Comparison of ENCODE assay signal across 14 cellular contexts in genomic region chr12:119512772-119513497, GRCh38.
DNase-seq lines count a peak whose midpoint lies in the region; ATAC-seq, FAIRE-seq and TF ChIP-seq lines count a peak whose summit lies in the region.
"Had no signal": no experiment of that assay in that cellular context is flagged by ENCODE, and none has a peak within 500 bp of the region (broad histone marks: within the 10 kb centered on the region; RNA-seq: fewer than 3 reads in every experiment).

No MANE protein-coding gene starts in this region.

- H3K36me3 ChIP-seq in body of pancreas (replicated peaks in 1 of 2; ENCODE audit: insufficient read depth in 1 of 2, low read depth in 2 of 2) = no peaks in the 10 kb centered on the region
- H3K36me3 ChIP-seq: brain microvascular endothelial cell, MG63 had no signal

- no peaks in the 10 kb centered on the region for H3K27me3 Mint-ChIP-seq in T-helper 2 cell treated with Interferon-gamma antibody and Interleukin-4, amounts not matched to agents 5 μg/mL and 100 μg/mL, for 36 hours (ENCODE audit: low read depth)

- no peaks in the 10 kb centered on the region for H3K27me3 ChIP-seq in body of pancreas
- H3K27me3 ChIP-seq: brain microvascular endothelial cell, MG63 had no signal

- TF ChIP-seq POLR2A in body of pancreas (IDR thresholded peaks at IDR 0.05) = no peak

- peaks cover 0 to 4% (median 0%) of the 10 kb centered on the region in 3 donors for H3K9me3 ChIP-seq in body of pancreas
- H3K9me3 ChIP-seq: MG63 had no signal

- no peak overlapping the region for H3K27ac ChIP-seq in body of pancreas
- H3K27ac ChIP-seq: brain microvascular endothelial cell had no signal

- WGBS in body of pancreas, 2 donors = 34 to 38% methylated on average over 8 of the region's 8 CpGs

- intact Hi-C loops in body of pancreas (cut with DNase I) = no loop called here

- peak; percentile 2 for DNase-seq in stimulated activated CD4-positive, alpha-beta T cell treated with anti-CD3 and anti-CD28 coated beads, Interleukin-15, amount 100 ng/mL, for 24 hours
- DNase-seq in stimulated activated CD4-positive, alpha-beta T cell treated with anti-CD3 and anti-CD28 coated beads, Interleukin-2, amount 100 ng/mL, for 48 hours = no peak
- DNase-seq in fibroblast of mammary gland (ENCODE audit: low read depth) = peak; percentile 2
- peak; percentile 35 for DNase-seq in urothelium cell line (ENCODE audit: low spot score)
- no peak for DNase-seq in body of pancreas
- DNase-seq in effector CD4-positive, alpha-beta T cell = no peak
- DNase-seq in T-helper 2 cell treated with Interferon-gamma antibody and Interleukin-4, amounts not matched to agents 5 μg/mL and 100 μg/mL, for 36 hours (ENCODE audit: low spot score) = no peak
- DNase-seq: activated B cell treated with CpG ODN at 0.5 μM for 24 hours; activated T-cell treated with anti-CD3 and anti-CD28 coated beads, Interleukin-2, amount 50 U/mL, for 72 hours; brain microvascular endothelial cell; MG63; stimulated activated CD4-positive, alpha-beta T cell treated with anti-CD3 and anti-CD28 coated beads, Interleukin-4, amount 100 ng/mL, for 4 hours had no signal

- no peak for ATAC-seq in body of pancreas
- ATAC-seq: activated T-cell treated with anti-CD3 and anti-CD28 coated beads, Interleukin-2, amount 50 U/mL, for 72 hours had no signal

- no peaks in the 10 kb centered on the region for H3K4me1 Mint-ChIP-seq in T-helper 2 cell treated with Interferon-gamma antibody and Interleukin-4, amounts not matched to agents 5 μg/mL and 100 μg/mL, for 36 hours (ENCODE audit: low read depth)
- H3K4me1 Mint-ChIP-seq: activated B cell treated with CpG ODN at 0.5 μM for 24 hours, B cell had no signal

- no peaks in the 10 kb centered on the region for H3K4me1 ChIP-seq in body of pancreas

- no peak for FAIRE-seq in urothelium cell line (lab: Jason Lieb, UNC)

- no peak overlapping the region for H3K27ac Mint-ChIP-seq in T-helper 2 cell treated with Interferon-gamma antibody and Interleukin-4, amounts not matched to agents 5 μg/mL and 100 μg/mL, for 36 hours
- H3K27ac Mint-ChIP-seq: activated B cell treated with CpG ODN at 0.5 μM for 24 hours; activated T-cell treated with anti-CD3 and anti-CD28 coated beads, Interleukin-2, amount 50 U/mL, for 72 hours; B cell had no signal

- TF ChIP-seq CTCF in fibroblast of mammary gland (conservative IDR thresholded peaks at IDR 0.05; ENCODE audit: control insufficient read depth, insufficient read depth, low read depth, low read length) (no peak), body of pancreas (IDR thresholded peaks at IDR 0.05) (no peak)

- no peaks in the 10 kb centered on the region for H3K9me3 Mint-ChIP-seq in T-helper 2 cell treated with Interferon-gamma antibody and Interleukin-4, amounts not matched to agents 5 μg/mL and 100 μg/mL, for 36 hours
- H3K9me3 Mint-ChIP-seq: activated B cell treated with CpG ODN at 0.5 μM for 24 hours had no signal

- H3K36me3 Mint-ChIP-seq in T-helper 2 cell treated with Interferon-gamma antibody and Interleukin-4, amounts not matched to agents 5 μg/mL and 100 μg/mL, for 36 hours (ENCODE audit: low read depth) = no peaks in the 10 kb centered on the region

- no peak overlapping the region for H3K4me3 Mint-ChIP-seq in T-helper 2 cell treated with Interferon-gamma antibody and Interleukin-4, amounts not matched to agents 5 μg/mL and 100 μg/mL, for 36 hours
- H3K4me3 Mint-ChIP-seq: activated B cell treated with CpG ODN at 0.5 μM for 24 hours; activated T-cell treated with anti-CD3 and anti-CD28 coated beads, Interleukin-2, amount 50 U/mL, for 72 hours; B cell had no signal

- H3K4me3 ChIP-seq in fibroblast of mammary gland (ENCODE audit: control insufficient read depth, low read depth, low read length) = no peak overlapping the region
- H3K4me3 ChIP-seq in body of pancreas = no peak overlapping the region
- H3K4me3 ChIP-seq: MG63 had no signal

TF ChIP-seq in PFSK-1, 5 proteins besides CTCF, POLR2A, EP300 and RAD21:
- TF ChIP-seq FOXP2 (optimal IDR thresholded peaks at IDR 0.05; ENCODE audit: borderline replicate concordance, extremely low read depth, extremely low read length, insufficient read depth) (no peak), SIN3A (IDR thresholded peaks at IDR 0.05; ENCODE audit: borderline replicate concordance, insufficient read depth, low read length) (no peak), POLR2AphosphoS5 (IDR thresholded peaks at IDR 0.05; ENCODE audit: low read depth, low read length) (no peak), TAF1 (IDR thresholded peaks at IDR 0.05; ENCODE audit: borderline replicate concordance, insufficient read depth, low read length) (no peak), REST (IDR thresholded peaks at IDR 0.05; ENCODE audit: insufficient read depth in 1 of 2, low read depth in 2 of 2, low read length in 2 of 2) (peak; percentile 83 to 97)

Comparison
In these comparisons a context has a peak if more than half of its experiments do, and no peak if none do; other contexts are left out.
1. DNase-seq: peak in stimulated activated CD4-positive, alpha-beta T cell treated with anti-CD3 and anti-CD28 coated beads, Interleukin-15, amount 100 ng/mL, for 24 hours (single experiment), fibroblast of mammary gland (single experiment) and urothelium cell line (single experiment); none in stimulated activated CD4-positive, alpha-beta T cell treated with anti-CD3 and anti-CD28 coated beads, Interleukin-2, amount 100 ng/mL, for 48 hours (0 of 2), body of pancreas (0 of 4), effector CD4-positive, alpha-beta T cell (single experiment) and T-helper 2 cell treated with Interferon-gamma antibody and Interleukin-4, amounts not matched to agents 5 μg/mL and 100 μg/mL, for 36 hours (single experiment).